ENCODE assay signal across 8 cellular contexts in the genomic region with DNA sequence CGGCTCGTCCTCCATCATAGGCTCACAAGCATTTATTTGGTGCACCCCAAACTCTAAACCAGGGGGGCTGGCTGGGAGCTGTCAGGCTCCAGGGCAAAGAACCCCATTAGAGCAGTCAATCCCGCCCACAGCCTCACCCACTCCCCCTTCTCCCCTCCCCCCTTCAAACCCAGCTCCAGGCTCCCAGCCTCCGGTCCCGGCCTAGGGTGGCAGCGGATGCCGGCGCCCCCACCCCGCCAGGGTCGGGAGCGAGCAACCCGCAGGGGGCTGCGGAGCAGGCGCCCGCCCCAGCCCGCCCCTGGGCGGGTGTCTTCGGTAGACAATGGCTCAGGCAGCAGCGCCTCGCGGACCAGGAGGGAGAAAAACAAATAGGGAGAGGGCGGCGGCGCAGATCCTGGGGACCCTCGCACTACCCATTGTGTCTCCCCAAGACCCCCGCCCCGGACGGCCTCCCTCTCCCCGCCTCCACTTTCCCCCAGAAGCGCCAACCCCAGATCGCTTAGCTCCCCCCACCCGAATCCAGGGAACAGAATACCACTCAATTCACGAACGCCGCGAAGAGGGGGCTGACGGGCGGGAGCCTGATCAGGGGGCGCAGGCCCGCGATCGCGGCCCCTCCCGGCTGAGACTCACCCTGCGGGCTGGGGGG. TPM values are rescaled to one million over a fixed set of nuclear protein-coding genes. Genes with fewer than 3 reads are reported as not detected.
DNase-seq lines count a peak whose midpoint lies in the region; ATAC-seq and TF ChIP-seq lines count a peak whose summit lies in the region.

No MANE protein-coding gene starts in this region.

- intact Hi-C loops in breast epithelium (cut with DNase I; ENCODE audit: low total_unique reads): no loop called here
- intact Hi-C loops in left lung (cut with DNase I): no loop called here

- peak overlapping the region; percentile 50 to 85 (median 74) for H3K4me3 ChIP-seq in breast epithelium
- peak overlapping the region; percentile 48 to 57 for H3K4me3 ChIP-seq in left lung
- peak overlapping the region; percentile 51 to 74 (median 62) for H3K4me3 ChIP-seq in tibial nerve

- no peak overlapping the region for H3K27ac ChIP-seq in breast epithelium
- H3K27ac ChIP-seq in left lung: no peak overlapping the region
- H3K27ac ChIP-seq in tibial nerve: peak overlapping the region; percentile 28 to 66 (median 33)

- no peaks in the 10 kb centered on the region for H3K36me3 ChIP-seq in breast epithelium
- H3K36me3 ChIP-seq in left lung: no peaks in the 10 kb centered on the region
- H3K36me3 ChIP-seq in tibial nerve: no peaks in the 10 kb centered on the region

- H3K9me3 ChIP-seq in breast epithelium: no peaks in the 10 kb centered on the region
- no peaks in the 10 kb centered on the region for H3K9me3 ChIP-seq in left lung
- no peaks in the 10 kb centered on the region for H3K9me3 ChIP-seq in tibial nerve

- DNase-seq in NCI-H1092 treated with DMSO at 0.1 percent for 48 hours (lab: John Stamatoyannopoulos, UW) (peak; percentile 48), NCI-H1092 (lab: John Stamatoyannopoulos, UW) (no peak), NCI-H146 treated with DMSO at 0.1 percent for 48 hours (lab: John Stamatoyannopoulos, UW; ENCODE audit: unreplicated experiment) (peak; percentile 13), breast epithelium (ENCODE audit: low spot score in 2 of 2) (no peak), left lung (no peak), tibial nerve (ENCODE audit: low spot score in 2 of 2) (no peak), superior temporal gyrus (ENCODE audit: extremely low spot score) (no peak)

- TF ChIP-seq EP300 in tibial nerve (IDR thresholded peaks at IDR 0.05): no peak

- no peak for TF ChIP-seq POLR2A in breast epithelium (IDR thresholded peaks at IDR 0.05)
- no peak for TF ChIP-seq POLR2A in tibial nerve (IDR thresholded peaks at IDR 0.05)

- no peaks in the 10 kb centered on the region for H3K27me3 ChIP-seq in breast epithelium
- peaks cover 0 to 44% of the 10 kb centered on the region in 2 donors for H3K27me3 ChIP-seq in left lung
- peaks cover 0 to 12% of the 10 kb centered on the region in 2 donors for H3K27me3 ChIP-seq in tibial nerve

- H3K4me1 ChIP-seq in breast epithelium (peaks cover 0 to 4% of the 10 kb centered on the region in 2 donors), left lung (peaks cover 4 to 21% of the 10 kb centered on the region in 2 donors), tibial nerve (peaks cover 0 to 38% (median 17%) of the 10 kb centered on the region in 4 donors)

- 0% methylated on average over 22 to 23 of the region's 45 CpGs for WGBS in tibial nerve, 2 donors

- TF ChIP-seq CTCF in breast epithelium (IDR thresholded peaks at IDR 0.05) (no peak), left lung (IDR thresholded peaks at IDR 0.05) (no peak), tibial nerve (IDR thresholded peaks at IDR 0.05) (no peak)

- ATAC-seq in left lung (peak; percentile 30), GM21528 (IDR thresholded peaks at IDR 0.05; ENCODE audit: low FRiP score, unreplicated experiment) (no peak)

RNA-seq across cellular contexts. Expression of a gene that starts 0.6 kb away (rescaled TPM):
- total RNA-seq in breast epithelium: 1 to 10 TPM in 2 of 3 donors, under 1 TPM in 1; 0.88 to 2.9 (median 2.7) TPM
- total RNA-seq in left lung: 1 to 10 TPM; 1.4 to 4.3 TPM
- total RNA-seq in tibial nerve: 1 to 10 TPM; 1.0 to 8.1 (median 5.2) TPM

RNA-seq across cellular contexts. Expression of a gene that starts 18.0 kb away (rescaled TPM):
- 100 to 1,000 TPM; 166 to 372 (median 252) TPM for total RNA-seq in breast epithelium
- total RNA-seq in left lung: 100 to 1,000 TPM; 563 to 616 TPM
- total RNA-seq in tibial nerve: 100 to 1,000 TPM; 159 to 223 (median 188) TPM

RNA-seq across cellular contexts. Expression of a gene that starts 26.4 kb away (rescaled TPM):
- total RNA-seq in breast epithelium: 1 to 10 TPM in 2 of 3 donors, under 1 TPM in 1; 0.66 to 1.2 (median 1.1) TPM
- total RNA-seq in left lung: 1 to 10 TPM; 3.2 to 6.7 TPM
- total RNA-seq in tibial nerve: 1 to 10 TPM; 1.5 to 3.0 (median 2.8) TPM

RNA-seq across cellular contexts. Expression of a gene that starts 38.5 kb away (rescaled TPM):
- total RNA-seq in breast epithelium: 10 to 100 TPM; 53.1 to 88.2 (median 64.2) TPM
- 100 to 1,000 TPM; 120 to 121 TPM for total RNA-seq in left lung
- total RNA-seq in tibial nerve: 10 to 100 TPM; 51.3 to 99.0 (median 70.9) TPM

RNA-seq across cellular contexts. Expression of a gene that starts 54.7 kb away (rescaled TPM):
- total RNA-seq in breast epithelium (1 to 10 TPM in 1 of 3 donors, under 1 TPM in 1, not detected in 1; 0.48 to 1.6 TPM), left lung (under 1 TPM; 0.08 to 0.38 TPM), tibial nerve (not detected)

Comparison
In these comparisons a context has a peak if more than half of its experiments do, and no peak if none do; other contexts are left out.
1. DNase-seq: peak in NCI-H1092 treated with DMSO at 0.1 percent for 48 hours (single experiment) and NCI-H146 treated with DMSO at 0.1 percent for 48 hours (single experiment); none in NCI-H1092 (single experiment), breast epithelium (0 of 2), left lung (0 of 2), tibial nerve (0 of 2) and superior temporal gyrus (single experiment).
2. H3K27ac ChIP-seq: peak in tibial nerve (4 of 4); none in breast epithelium (0 of 2) and left lung (0 of 2).
3. Peak in every context shown above with its lines, with median percentiles within 50 percentile points of each other: H3K4me3 ChIP-seq.